21 cellular contexts compared by ENCODE assay signal in the genomic region with DNA sequence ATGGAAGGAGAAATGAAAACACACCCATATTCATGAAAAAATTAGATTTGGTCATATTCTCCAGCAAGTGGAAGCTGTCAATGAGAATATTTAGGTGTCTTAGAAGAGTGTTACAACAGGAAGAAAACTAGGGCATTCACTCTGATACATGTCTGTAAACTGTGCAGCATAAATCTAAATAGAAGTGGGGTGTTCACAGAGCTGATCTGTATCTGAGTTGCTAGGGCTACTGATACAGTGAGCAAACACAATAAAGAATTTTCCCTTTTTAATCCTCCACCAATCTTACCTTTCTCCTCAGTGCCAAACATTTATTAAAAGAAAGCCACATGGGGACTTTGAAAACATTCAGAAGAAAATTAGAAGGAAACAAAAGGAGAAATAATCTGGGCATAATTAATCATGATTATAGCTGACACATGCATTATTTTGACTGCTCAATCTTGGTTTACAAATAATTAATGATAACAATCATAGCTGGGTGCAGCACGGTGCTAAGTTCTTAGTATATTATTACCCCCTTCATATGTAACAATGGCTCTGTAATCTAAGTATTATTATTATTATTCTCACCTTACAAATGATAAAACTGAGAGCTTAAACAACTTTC.
"Had no signal": no experiment of that assay in that cellular context is flagged by ENCODE, and none has a peak within 500 bp of the region (broad histone marks: within the 10 kb centered on the region; RNA-seq: fewer than 3 reads in every experiment).

No MANE protein-coding gene starts in this region.

- H3K9me3 ChIP-seq: body of pancreas, ovary, prostate gland, upper lobe of right lung had no signal

- H3K27ac ChIP-seq: body of pancreas, left ventricle myocardium inferior, ovary, prostate gland, thoracic aorta, upper lobe of right lung, WERI-Rb-1 had no signal

- H3K4me1 ChIP-seq: left ventricle myocardium inferior, prostate gland, upper lobe of right lung had no signal

- H3K27me3 ChIP-seq: body of pancreas, ovary, upper lobe of right lung had no signal

- DNase-seq: activated CD4-positive, alpha-beta T cell treated with anti-CD3 and anti-CD28 coated beads, Interleukin-2, amount 10 ng/mL, durations not matched to agents 7 days and 5 days; activated CD4-positive, CD25-positive, alpha-beta regulatory T cell treated with anti-CD3 and anti-CD28 coated beads, Interleukin-2, amount 50 U/mL, for 72 hours; activated gamma-delta T cell treated with Interleukin-2 at 50 U/mL for 16 hours; activated T-cell treated with anti-CD3 and anti-CD28 coated beads, Interleukin-2, amount 50 U/mL, for 1 hour; anterior cingulate cortex; body of pancreas; caudate nucleus; dermis blood vessel endothelial cell; effector CD8-positive, alpha-beta T cell; foreskin melanocyte; hippocampal formation; kidney glomerular epithelial cell; left ventricle myocardium inferior; naive thymus-derived CD8-positive, alpha-beta T cell; ovary; stimulated activated CD4-positive, alpha-beta T cell treated with anti-CD3 and anti-CD28 coated beads, Interleukin-4, amount 100 ng/mL, for 24 hours; stimulated activated naive CD4-positive, alpha-beta T cell treated with Interleukin-2 at 50 U/mL for 16 hours; upper lobe of right lung had no signal

- ATAC-seq: body of pancreas; naive thymus-derived CD8-positive, alpha-beta T cell; upper lobe of right lung had no signal

- H3K36me3 ChIP-seq: left ventricle myocardium inferior, ovary, prostate gland, thoracic aorta, upper lobe of right lung, WERI-Rb-1 had no signal

- H3K4me3 ChIP-seq: body of pancreas, left ventricle myocardium inferior, ovary, prostate gland, thoracic aorta, upper lobe of right lung had no signal
